ENCODE assay signal across 8 cellular contexts in genomic region chr2:159614534-159615186, GRCh38. TPM values are rescaled to one million over a fixed set of nuclear protein-coding genes. Genes with fewer than 3 reads are reported as not detected.
A peak's percentile ranks its signal among the peaks of the same experiment; 100 is the strongest.
DNase-seq lines count a peak whose midpoint lies in the region; ATAC-seq and TF ChIP-seq lines count a peak whose summit lies in the region.

No MANE protein-coding gene starts in this region.

- intact Hi-C loops in sciatic nerve (cut with DNase I), result no loop called here

- H3K36me3 ChIP-seq in HAP-1 (replicated peaks), result no peaks in the 10 kb centered on the region
- no peaks in the 10 kb centered on the region for H3K36me3 ChIP-seq in WERI-Rb-1
- H3K36me3 ChIP-seq in cardiac muscle cell, result no peaks in the 10 kb centered on the region

- H3K9me3 ChIP-seq in HAP-1 (no peaks in the 10 kb centered on the region), WERI-Rb-1 (ENCODE audit: severe bottlenecking) (no peaks in the 10 kb centered on the region), cardiac muscle cell (ENCODE audit: low read depth) (no peaks in the 10 kb centered on the region)

- peak; percentile 26 for ATAC-seq in sciatic nerve
- ATAC-seq in HG02798 (IDR thresholded peaks at IDR 0.05; ENCODE audit: poor library complexity, unreplicated experiment), result no peak
- no peak for ATAC-seq in GM21390 (IDR thresholded peaks at IDR 0.05; ENCODE audit: unreplicated experiment)

- in situ Hi-C loops in HAP-1 (cut with MboI; ENCODE audit: low sequenced_read_pairs), result no loop called here

- no peak for TF ChIP-seq CTCF in WERI-Rb-1 (IDR thresholded peaks at IDR 0.05; ENCODE audit: low read depth, low read length)
- TF ChIP-seq CTCF in cardiac muscle cell (IDR thresholded peaks at IDR 0.05; ENCODE audit: low read depth, low read length), result no peak

- DNase-seq in AG08396 (ENCODE audit: low spot score) (peak; percentile 17), HAP-1 (ENCODE audit: low spot score in 2 of 2) (peak in 1 of 2 experiments; percentile 74), WERI-Rb-1 (no peak), cardiac muscle cell (ENCODE audit: low read depth in 1 of 2, low spot score in 1 of 2) (no peak), sciatic nerve (ENCODE audit: low spot score) (no peak), HuH-7 (ENCODE audit: low spot score) (no peak)

- H3K4me3 ChIP-seq in HAP-1 (peak overlapping the region; percentile 64), WERI-Rb-1 (ENCODE audit: low read depth, low read length) (peak overlapping the region; percentile 95), cardiac muscle cell (peak overlapping the region; percentile 74)

- H3K4me1 ChIP-seq in HAP-1 (peaks cover 47% of the 10 kb centered on the region), cardiac muscle cell (ENCODE audit: low read depth) (peaks cover 36% of the 10 kb centered on the region)

- no peaks in the 10 kb centered on the region for H3K27me3 ChIP-seq in HAP-1 (ENCODE audit: low read depth)
- no peaks in the 10 kb centered on the region for H3K27me3 ChIP-seq in WERI-Rb-1 (ENCODE audit: insufficient read depth, low read depth, severe bottlenecking)
- no peaks in the 10 kb centered on the region for H3K27me3 ChIP-seq in cardiac muscle cell

- H3K27ac ChIP-seq in WERI-Rb-1 (peak overlapping the region; percentile 99), cardiac muscle cell (peak overlapping the region; percentile 99)

RNA-seq across cellular contexts. Expression of gene BAZ2B, which starts 1.7 kb away (rescaled TPM):
- total RNA-seq in cardiac muscle cell, result 60.1 and 103 TPM in 2 replicates
- polyA plus RNA-seq in cardiac muscle cell, result 62.1 and 91.3 TPM in 2 replicates
- 139 TPM for total RNA-seq in sciatic nerve
